ENCODE assay signal across 8 cellular contexts in genomic region chr15:22371246-22371834, GRCh38.
A peak's percentile ranks its signal among the peaks of the same experiment; 100 is the strongest.
DNase-seq lines count a peak whose midpoint lies in the region; ATAC-seq and TF ChIP-seq lines count a peak whose summit lies in the region.
"Not testable (repeated sequence)": the region's sequence is repeated elsewhere in the genome, so short reads cannot be mapped to it uniquely, and the experiment has no call there.

No MANE protein-coding gene starts in this region.

- not testable (repeated sequence) for H3K36me3 ChIP-seq in gastroesophageal sphincter; heart left ventricle; naive thymus-derived CD4-positive, alpha-beta T cell (ENCODE audit: control insufficient read depth in 2 of 3, insufficient read depth in 3 of 3, low read length in 3 of 3); upper lobe of left lung

- intact Hi-C loops in heart left ventricle (cut with DNase I); naive thymus-derived CD4-positive, alpha-beta T cell (cut with micrococcal nuclease): not testable (repeated sequence)

- POLR2A ChIA-PET in naive thymus-derived CD4-positive, alpha-beta T cell (lab: Charles Lee): not testable (repeated sequence)

- H3K4me3 ChIP-seq in gastroesophageal sphincter; heart left ventricle; naive thymus-derived CD4-positive, alpha-beta T cell (ENCODE audit: low read length); upper lobe of left lung: not testable (repeated sequence)

- H3K4me1 Mint-ChIP-seq in central memory CD8-positive, alpha-beta T cell; naive thymus-derived CD4-positive, alpha-beta T cell; osteocyte (ENCODE audit: unreplicated experiment): not testable (repeated sequence)

- H3K27ac ChIP-seq in gastroesophageal sphincter; heart left ventricle; naive thymus-derived CD4-positive, alpha-beta T cell (ENCODE audit: low read depth, low read length); upper lobe of left lung: not testable (repeated sequence)

- WGBS in gastroesophageal sphincter (ENCODE audit: low coverage in 1 of 2), 2 donors: no CpG with 5 or more reads among the region's 35 CpGs
- WGBS in heart left ventricle, 4 donors: 43 to 68% (median 52%) methylated on average over 7 to 16 of the region's 35 CpGs
- 72% methylated on average over 5 of the region's 35 CpGs; no CpG with 5 or more reads in 1 of the 2 donors for whole genome bisulfite sequencing in upper lobe of left lung, 2 donors

- ATAC-seq in SK-N-SH treated with all-trans-retinoic acid at 6 μM for 48 hours (peak; percentile 64), gastroesophageal sphincter (peak; percentile 13), heart left ventricle (peak in 3 of 4 donors; percentile 30 to 64 (median 57)), left lobe of liver (peak; percentile 26), upper lobe of left lung (ENCODE audit: low FRiP score in 2 of 2) (peak; percentile 40 to 67)
- ATAC-seq in central memory CD8-positive, alpha-beta T cell (replicated peaks; ENCODE audit: extremely low read depth, poor library complexity, severe bottlenecking): peak; percentile 49
- peak; percentile 54 for ATAC-seq in naive thymus-derived CD4-positive, alpha-beta T cell

- H3K36me3 Mint-ChIP-seq in central memory CD8-positive, alpha-beta T cell (ENCODE audit: insufficient read depth); naive thymus-derived CD4-positive, alpha-beta T cell; osteocyte (ENCODE audit: unreplicated experiment): not testable (repeated sequence)

- CTCF ChIA-PET in naive thymus-derived CD4-positive, alpha-beta T cell (lab: Charles Lee): not testable (repeated sequence)

- TF ChIP-seq EP300 in gastroesophageal sphincter (IDR thresholded peaks at IDR 0.05); upper lobe of left lung (IDR thresholded peaks at IDR 0.05): not testable (repeated sequence)

- not testable (repeated sequence) for H3K9me3 Mint-ChIP-seq in central memory CD8-positive, alpha-beta T cell; naive thymus-derived CD4-positive, alpha-beta T cell; osteocyte (ENCODE audit: unreplicated experiment)

- not testable (repeated sequence) for TF ChIP-seq POLR2A in gastroesophageal sphincter (IDR thresholded peaks at IDR 0.05); heart left ventricle (IDR thresholded peaks at IDR 0.05); upper lobe of left lung (IDR thresholded peaks at IDR 0.05)

- TF ChIP-seq CTCF in gastroesophageal sphincter (IDR thresholded peaks at IDR 0.05); heart left ventricle (IDR thresholded peaks at IDR 0.05); osteocyte (IDR thresholded peaks at IDR 0.05); upper lobe of left lung (IDR thresholded peaks at IDR 0.05): not testable (repeated sequence)

- DNase-seq in central memory CD8-positive, alpha-beta T cell (ENCODE audit: low spot score in 2 of 2); heart left ventricle; left lobe of liver (ENCODE audit: low spot score); naive thymus-derived CD4-positive, alpha-beta T cell: not testable (repeated sequence)
- peak; percentile 69 for DNase-seq in osteocyte (ENCODE audit: extremely low spot score, unreplicated experiment)
- peak in 1 of 2 donors; percentile 48 for DNase-seq in upper lobe of left lung

- H3K27ac Mint-ChIP-seq in central memory CD8-positive, alpha-beta T cell (ENCODE audit: low read depth); naive thymus-derived CD4-positive, alpha-beta T cell; osteocyte (ENCODE audit: unreplicated experiment): not testable (repeated sequence)

- H3K27me3 Mint-ChIP-seq in central memory CD8-positive, alpha-beta T cell; naive thymus-derived CD4-positive, alpha-beta T cell; osteocyte (ENCODE audit: unreplicated experiment): not testable (repeated sequence)

- not testable (repeated sequence) for H3K4me1 ChIP-seq in gastroesophageal sphincter; heart left ventricle; naive thymus-derived CD4-positive, alpha-beta T cell (ENCODE audit: control insufficient read depth in 2 of 2, insufficient read depth in 2 of 2, low read length in 2 of 2); upper lobe of left lung

- H3K9me3 ChIP-seq in gastroesophageal sphincter; heart left ventricle; naive thymus-derived CD4-positive, alpha-beta T cell (ENCODE audit: control insufficient read depth in 2 of 3, low read length in 3 of 3); upper lobe of left lung: not testable (repeated sequence)

- H3K4me3 Mint-ChIP-seq in central memory CD8-positive, alpha-beta T cell; naive thymus-derived CD4-positive, alpha-beta T cell; osteocyte (ENCODE audit: unreplicated experiment): not testable (repeated sequence)

- H3K27me3 ChIP-seq in gastroesophageal sphincter; heart left ventricle; naive thymus-derived CD4-positive, alpha-beta T cell (ENCODE audit: control insufficient read depth in 2 of 2, insufficient read depth in 2 of 2, low read length in 2 of 2); upper lobe of left lung: not testable (repeated sequence)

Comparison
In these comparisons a context has a peak if more than half of its experiments do, and no peak if none do; other contexts are left out.
1. ATAC-seq: peak in every context shown above with its lines; median percentile 64 in SK-N-SH treated with all-trans-retinoic acid at 6 μM for 48 hours; 57 in heart left ventricle; 54 in naive thymus-derived CD4-positive, alpha-beta T cell; 54 in upper lobe of left lung; 49 in central memory CD8-positive, alpha-beta T cell; 26 in left lobe of liver; 13 in gastroesophageal sphincter.